Comparison of ENCODE assay signal across 11 cellular contexts in the genomic region with DNA sequence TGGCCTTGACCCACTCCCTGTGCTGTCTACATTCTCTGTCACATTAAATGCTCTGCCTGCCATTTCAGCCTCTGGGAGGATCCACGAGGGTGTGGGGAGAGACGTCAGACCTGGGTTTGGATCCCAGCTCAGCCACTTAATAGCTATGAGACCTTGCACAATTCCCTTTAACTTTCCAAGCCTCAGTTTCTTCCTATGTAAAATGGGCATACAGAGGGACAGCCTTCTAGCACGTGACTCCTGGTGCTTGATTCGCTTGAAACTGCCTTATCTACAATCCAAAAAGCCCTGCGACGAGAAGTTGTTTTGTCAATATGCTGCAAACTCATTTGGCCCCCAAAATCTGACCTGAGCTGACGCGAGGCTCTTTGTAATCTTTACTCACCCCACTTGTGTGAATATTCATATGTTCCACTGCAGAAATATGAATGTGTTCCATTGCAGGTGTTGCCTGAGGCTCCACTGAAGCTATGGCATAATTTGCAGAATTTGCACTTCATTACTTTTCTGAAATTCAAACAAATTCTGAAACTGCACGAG. TPM values are rescaled to one million over a fixed set of nuclear protein-coding genes. Genes with fewer than 3 reads are reported as not detected.
DNase-seq lines count a peak whose midpoint lies in the region; ATAC-seq, FAIRE-seq and TF ChIP-seq lines count a peak whose summit lies in the region.
"Had no signal": no experiment of that assay in that cellular context is flagged by ENCODE, and none has a peak within 500 bp of the region (broad histone marks: within the 10 kb centered on the region; RNA-seq: fewer than 3 reads in every experiment).

No MANE protein-coding gene starts in this region.

- peaks cover 25% of the 10 kb centered on the region for H3F3A ChIP-seq in SK-N-SH (replicated peaks; ENCODE audit: insufficient read depth)
- H3F3A ChIP-seq in MM.1S (ENCODE audit: insufficient read depth, low read length) = peaks cover 40% of the 10 kb centered on the region

- H3K9ac ChIP-seq in SK-N-SH (peak overlapping the region; percentile 45; the same call in 1 of the 2 replicates), MM.1S (ENCODE audit: low read length) (peak overlapping the region; percentile 56), astrocyte (ENCODE audit: low read length) (peak overlapping the region; percentile 41), skeletal muscle satellite cell (ENCODE audit: low read depth, low read length) (peak overlapping the region; percentile 34)

- H3K4me1 ChIP-seq in SK-N-SH (ENCODE audit: control insufficient read depth in 1 of 2, insufficient read depth in 2 of 2, low read depth in 1 of 2, low read length in 1 of 2) = peaks cover 44 to 49% of the 10 kb centered on the region in 2 experiments
- peaks cover 85% of the 10 kb centered on the region for H3K4me1 ChIP-seq in MM.1S (ENCODE audit: low read length)
- peaks cover 37% of the 10 kb centered on the region for H3K4me1 ChIP-seq in astrocyte (ENCODE audit: insufficient read depth, low read length)
- peaks cover 27% of the 10 kb centered on the region for H3K4me1 ChIP-seq in skeletal muscle satellite cell (ENCODE audit: control insufficient read depth, insufficient read depth, low read length)

- H3K27me3 Mint-ChIP-seq in astrocyte (ENCODE audit: low read depth, unreplicated experiment) = peaks cover 37% of the 10 kb centered on the region

- H3K9me3 Mint-ChIP-seq in astrocyte (ENCODE audit: unreplicated experiment) = peaks cover 3% of the 10 kb centered on the region

- H3K79me2 ChIP-seq in SK-N-SH (ENCODE audit: insufficient read depth) (no peaks in the 10 kb centered on the region), MM.1S (ENCODE audit: low read length) (peaks cover 68% of the 10 kb centered on the region), astrocyte (ENCODE audit: insufficient read depth, low read length) (no peaks in the 10 kb centered on the region)

- H3K36me3 ChIP-seq in SK-N-SH (replicated peaks in 1 of 2; ENCODE audit: control insufficient read depth in 1 of 2, insufficient read depth in 2 of 2, low read length in 1 of 2) = no peaks in the 10 kb centered on the region
- H3K36me3 ChIP-seq in MM.1S (replicated peaks; ENCODE audit: insufficient read depth, low read length) = no peaks in the 10 kb centered on the region
- H3K36me3 ChIP-seq in astrocyte (ENCODE audit: insufficient read depth, low read length) = no peaks in the 10 kb centered on the region
- no peaks in the 10 kb centered on the region for H3K36me3 ChIP-seq in skeletal muscle satellite cell (ENCODE audit: insufficient read depth, low read length)

- H2AFZ ChIP-seq in SK-N-SH (ENCODE audit: low read depth) (0 out of 2 replicates have a peak overlapping the region, but pooled peaks have one; percentile 54), MM.1S (ENCODE audit: low read length) (no peak overlapping the region), astrocyte (ENCODE audit: low read depth, low read length) (no peak overlapping the region)

- H3K4me1 Mint-ChIP-seq in astrocyte (ENCODE audit: low read depth, unreplicated experiment) = peaks cover 35% of the 10 kb centered on the region

- no peak for TF ChIP-seq RAD21 in SK-N-SH (IDR thresholded peaks at IDR 0.05; ENCODE audit: low read length)

- TF ChIP-seq EP300 in SK-N-SH (IDR thresholded peaks at IDR 0.05; ENCODE audit: borderline replicate concordance in 1 of 2, low read depth in 1 of 2, low read length in 1 of 2) = no peak

- no peaks in the 10 kb centered on the region for H3K36me3 Mint-ChIP-seq in astrocyte (ENCODE audit: low read depth, unreplicated experiment)

- no peak overlapping the region for H3K4me3 Mint-ChIP-seq in astrocyte (ENCODE audit: unreplicated experiment)

- DNase-seq in SK-N-SH (no peak), MM.1S (no peak), astrocyte (ENCODE audit: low read depth) (no peak), KBM-7 (no peak), globus pallidus (ENCODE audit: low spot score) (no peak)
- DNase-seq: GF-D8 had no signal

- TF ChIP-seq CTCF in SK-N-SH (IDR thresholded peaks at IDR 0.05) (no peak), MM.1S (IDR thresholded peaks at IDR 0.05; ENCODE audit: low read length) (no peak), astrocyte (IDR thresholded peaks at IDR 0.05; ENCODE audit: insufficient read depth, low read depth, low read length) (no peak)

- FAIRE-seq in astrocyte (lab: Jason Lieb, UNC) = no peak
- FAIRE-seq: colon had no signal

- H3K27ac ChIP-seq in SK-N-SH (ENCODE audit: low read depth in 2 of 2, low read length in 1 of 2) (peak overlapping the region; percentile 9 to 94; a peak in 3 of 4 replicates), MM.1S (ENCODE audit: low read length) (peak overlapping the region; percentile 89), astrocyte (ENCODE audit: low read depth, low read length) (peak overlapping the region; percentile 67)
- H3K27ac ChIP-seq: 22Rv1 had no signal

- WGBS in SK-N-SH (ENCODE audit: low lambda C conversion rate) = 84% methylated on average over 9 of the region's 9 CpGs

- CTCF ChIA-PET in SK-N-SH (lab: Yijun Ruan, JAX) = interaction anchor here (1.3 to 1.5 kb wide), 2 partner anchors 14 to 29 kb away, joined by 3 read pairs; no protein-coding TSS in a partner anchor

- no peaks in the 10 kb centered on the region for H3K9me3 ChIP-seq in SK-N-SH
- no peaks in the 10 kb centered on the region for H3K9me3 ChIP-seq in MM.1S (replicated peaks; ENCODE audit: insufficient read depth, low read length)
- H3K9me3 ChIP-seq in astrocyte (ENCODE audit: insufficient read depth, low read depth, low read length) = no peaks in the 10 kb centered on the region
- H3K9me3 ChIP-seq in skeletal muscle satellite cell (replicated peaks; ENCODE audit: low read length) = no peaks in the 10 kb centered on the region

- H3K27me3 ChIP-seq in SK-N-SH (ENCODE audit: insufficient read depth) = no peaks in the 10 kb centered on the region
- H3K27me3 ChIP-seq in MM.1S (replicated peaks; ENCODE audit: insufficient read depth, low read length) = no peaks in the 10 kb centered on the region
- no peaks in the 10 kb centered on the region for H3K27me3 ChIP-seq in astrocyte (ENCODE audit: insufficient read depth, low read length)
- H3K27me3 ChIP-seq in skeletal muscle satellite cell (ENCODE audit: control insufficient read depth, insufficient read depth, low read length) = peaks cover 20% of the 10 kb centered on the region

- in situ Hi-C loops in KBM-7 (cut with MboI; ENCODE audit: low pct_unique_long_range_greater_than_20kb, low sequenced_read_pairs) = no loop called here

- POLR2A ChIA-PET in SK-N-SH (lab: Yijun Ruan, JAX) = no interaction called here

- H4K20me1 ChIP-seq in SK-N-SH (ENCODE audit: insufficient read depth) (no peaks in the 10 kb centered on the region), MM.1S (ENCODE audit: insufficient read depth, low read length) (no peaks in the 10 kb centered on the region), astrocyte (ENCODE audit: insufficient read depth, low read length) (peaks cover 4% of the 10 kb centered on the region)

- ATAC-seq in SK-N-SH treated with all-trans-retinoic acid at 6 μM for 48 hours (no peak), GM21526 (IDR thresholded peaks at IDR 0.05; ENCODE audit: low FRiP score, unreplicated experiment) (no peak)

- H3K9me2 ChIP-seq in SK-N-SH = no peaks in the 10 kb centered on the region
- no peaks in the 10 kb centered on the region for H3K9me2 ChIP-seq in MM.1S (replicated peaks; ENCODE audit: insufficient read depth, low read length)

- H3K27ac Mint-ChIP-seq in astrocyte (ENCODE audit: unreplicated experiment) = peak overlapping the region; percentile 19

- H3K4me2 ChIP-seq in SK-N-SH (peak overlapping the region; percentile 75), MM.1S (ENCODE audit: low read depth, low read length) (peak overlapping the region; percentile 81), astrocyte (ENCODE audit: low read length) (peak overlapping the region; percentile 77), skeletal muscle satellite cell (ENCODE audit: low read length) (peak overlapping the region; percentile 67)

- no peak overlapping the region for H3K4me3 ChIP-seq in SK-N-SH (ENCODE audit: low read depth in 2 of 2, low read length in 1 of 2)
- H3K4me3 ChIP-seq in MM.1S (ENCODE audit: low read length) = no peak overlapping the region
- peak overlapping the region; percentile 21 for H3K4me3 ChIP-seq in astrocyte (ENCODE audit: insufficient read depth, low read depth, low read length)
- no peak overlapping the region for H3K4me3 ChIP-seq in skeletal muscle satellite cell (ENCODE audit: low read length)

TF ChIP-seq in SK-N-SH, 30 proteins besides CTCF, POLR2A, EP300 and RAD21 (continues in another document):
- no peak for TF ChIP-seq RFX5 (IDR thresholded peaks at IDR 0.05; ENCODE audit: low read length)
- no peak for TF ChIP-seq NFIC (IDR thresholded peaks at IDR 0.05; ENCODE audit: borderline replicate concordance)
- TF ChIP-seq, protein P1, sequence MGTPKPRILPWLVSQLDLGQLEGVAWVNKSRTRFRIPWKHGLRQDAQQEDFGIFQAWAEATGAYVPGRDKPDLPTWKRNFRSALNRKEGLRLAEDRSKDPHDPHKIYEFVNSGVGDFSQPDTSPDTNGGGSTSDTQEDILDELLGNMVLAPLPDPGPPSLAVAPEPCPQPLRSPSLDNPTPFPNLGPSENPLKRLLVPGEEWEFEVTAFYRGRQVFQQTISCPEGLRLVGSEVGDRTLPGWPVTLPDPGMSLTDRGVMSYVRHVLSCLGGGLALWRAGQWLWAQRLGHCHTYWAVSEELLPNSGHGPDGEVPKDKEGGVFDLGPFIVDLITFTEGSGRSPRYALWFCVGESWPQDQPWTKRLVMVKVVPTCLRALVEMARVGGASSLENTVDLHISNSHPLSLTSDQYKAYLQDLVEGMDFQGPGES (IDR thresholded peaks at IDR 0.05; ENCODE audit: low read depth, low read length) = no peak
- TF ChIP-seq MEF2A (IDR thresholded peaks at IDR 0.05; ENCODE audit: borderline replicate concordance, low read depth) = no peak

TF ChIP-seq in SK-N-SH treated with all-trans-retinoic acid at 6 μM for 48 hours, 23 proteins besides CTCF, POLR2A, EP300 and RAD21 (continues in another document):
- no peak for TF ChIP-seq ISL1 (CRISPR knock-in tag; IDR thresholded peaks at IDR 0.05)
- no peak for TF ChIP-seq ZC3H10 (CRISPR knock-in tag; IDR thresholded peaks at IDR 0.05)
- TF ChIP-seq TOX (CRISPR knock-in tag; IDR thresholded peaks at IDR 0.05; ENCODE audit: borderline replicate concordance) = no peak
- no peak for TF ChIP-seq PPARA (CRISPR knock-in tag; IDR thresholded peaks at IDR 0.05; ENCODE audit: borderline replicate concordance)
- TF ChIP-seq ZFP3 (CRISPR knock-in tag; IDR thresholded peaks at IDR 0.05) = no peak
- no peak for TF ChIP-seq ZNF8 (CRISPR knock-in tag; IDR thresholded peaks at IDR 0.05)

RNA-seq across cellular contexts. Expression of a gene that starts 40.1 kb away (rescaled TPM):
- polyA plus RNA-seq in SK-N-SH (2012; rRNA removed) = 6.1 and 15.4 TPM in 2 replicates
- polyA plus RNA-seq in SK-N-SH (2012; cell fraction: cytosol; rRNA removed) = 8.1 and 12.1 TPM in 2 replicates
- 10.7 and 19.5 TPM in 2 replicates for polyA plus RNA-seq in SK-N-SH (2012; cell fraction: nucleus; rRNA removed)
- 0.16 TPM in 1 of 2 replicates, not detected in the other for total RNA-seq in astrocyte
- total RNA-seq in skeletal muscle satellite cell (2012; rRNA removed) = 0.22 and 0.76 TPM in 2 replicates
